Comparison of ENCODE assay signal across 11 cellular contexts in the genomic region with DNA sequence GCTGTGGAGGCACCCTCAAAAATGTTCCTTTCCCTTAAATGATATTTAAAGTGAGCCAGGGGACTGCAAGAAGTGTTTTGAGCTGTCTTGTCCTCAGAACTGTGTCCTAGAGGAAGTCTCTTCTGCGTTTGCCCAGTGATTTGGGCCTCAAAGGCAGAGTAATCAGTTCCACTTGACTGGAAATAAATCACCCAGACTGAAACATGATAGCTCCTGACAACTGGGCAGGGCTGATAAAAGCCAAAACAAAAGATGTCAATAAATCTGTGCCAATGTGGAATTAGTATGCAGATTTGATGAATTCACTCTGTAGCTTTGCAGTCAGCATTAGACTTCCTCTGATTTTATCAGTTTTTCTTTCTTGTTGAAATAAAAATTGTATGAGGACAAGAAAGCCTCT.
DNase-seq lines count a peak whose midpoint lies in the region; ATAC-seq and TF ChIP-seq lines count a peak whose summit lies in the region.
"Had no signal": no experiment of that assay in that cellular context is flagged by ENCODE, and none has a peak within 500 bp of the region (broad histone marks: within the 10 kb centered on the region; RNA-seq: fewer than 3 reads in every experiment).

No MANE protein-coding gene starts in this region.

- TF ChIP-seq CTCF in parathyroid adenoma (IDR thresholded peaks at IDR 0.05): no peak

- H3K23ac ChIP-seq in trophoblast cell (ENCODE audit: low read length): no peak overlapping the region

- H3K18ac ChIP-seq in trophoblast cell (ENCODE audit: low read length): no peak overlapping the region

- H4K12ac ChIP-seq in trophoblast cell (ENCODE audit: low read depth, low read length): no peak overlapping the region

- no peaks in the 10 kb centered on the region for H3K27me3 ChIP-seq in parathyroid adenoma (ENCODE audit: control insufficient read depth, insufficient read depth, low read length)
- H3K27me3 ChIP-seq in trophoblast cell (ENCODE audit: insufficient read depth, low read length): no peaks in the 10 kb centered on the region

- no peaks in the 10 kb centered on the region for H3K36me3 ChIP-seq in parathyroid adenoma (ENCODE audit: control insufficient read depth, insufficient read depth, low read length)
- peaks cover 0 to 6% of the 10 kb centered on the region in 2 experiments for H3K36me3 ChIP-seq in trophoblast cell (ENCODE audit: control insufficient read depth in 1 of 2, insufficient read depth in 2 of 2, low read length in 2 of 2)

- H3K4me3 ChIP-seq in parathyroid adenoma (ENCODE audit: low read depth, low read length): no peak overlapping the region
- H3K4me3 ChIP-seq in trophoblast cell (ENCODE audit: low read depth, low read length): no peak overlapping the region

- H4K8ac ChIP-seq in trophoblast cell (ENCODE audit: low read depth, low read length): no peak overlapping the region

- H3K4ac ChIP-seq in trophoblast cell (ENCODE audit: low read depth, low read length): no peak overlapping the region

- H3K79me2 ChIP-seq in parathyroid adenoma: peaks cover 2% of the 10 kb centered on the region
- no peaks in the 10 kb centered on the region for H3K79me2 ChIP-seq in trophoblast cell (ENCODE audit: control insufficient read depth, insufficient read depth, low read length, poor library complexity)

- no peak overlapping the region for H2BK12ac ChIP-seq in trophoblast cell (ENCODE audit: low read length)

- H3K9ac ChIP-seq in parathyroid adenoma (no peak overlapping the region), trophoblast cell (ENCODE audit: low read length) (no peak overlapping the region)

- H2AFZ ChIP-seq in parathyroid adenoma (no peak overlapping the region), trophoblast cell (ENCODE audit: insufficient read depth, low read length, poor library complexity) (no peak overlapping the region)

- H3K27ac ChIP-seq in parathyroid adenoma: peak overlapping the region; percentile 37
- no peak overlapping the region for H3K27ac ChIP-seq in trophoblast cell (ENCODE audit: low read depth, low read length)

- H2BK5ac ChIP-seq in trophoblast cell (ENCODE audit: low read depth, low read length, poor library complexity): no peak overlapping the region

- no peak overlapping the region for H2BK120ac ChIP-seq in trophoblast cell (ENCODE audit: insufficient read depth, low read length, poor library complexity)

- no peak overlapping the region for H3K4me2 ChIP-seq in parathyroid adenoma (ENCODE audit: low read length)
- no peak overlapping the region for H3K4me2 ChIP-seq in trophoblast cell (ENCODE audit: low read length)

- DNase-seq in HEK293T (ENCODE audit: extremely low spot score) (peak; percentile 35), NCI-H345 treated with DMSO at 0.1 percent for 48 hours (lab: John Stamatoyannopoulos, UW; ENCODE audit: unreplicated experiment) (peak; percentile 50), cerebellar cortex (ENCODE audit: low spot score) (peak; percentile 72), trophoblast cell (no peak), NAMALWA (ENCODE audit: low spot score) (no peak)
- no peak for DNase-seq in activated naive CD4-positive, alpha-beta T cell (lab: John Stamatoyannopoulos, UW)
- DNase-seq: amygdala, HFFc6, KG1 had no signal

- no peak overlapping the region for H2AK5ac ChIP-seq in trophoblast cell (ENCODE audit: low read length)

- CTCF ChIA-PET in HEK293T (lab: Yijun Ruan, JAX): interaction anchor here (0.8 to 0.9 kb wide), 3 partner anchors 46 to 79 kb away, joined by 3 to 4 read pairs (median 3); no protein-coding TSS in a partner anchor

- H3K4me1 ChIP-seq in parathyroid adenoma (peaks cover 8% of the 10 kb centered on the region), trophoblast cell (ENCODE audit: control insufficient read depth in 1 of 2, insufficient read depth in 2 of 2, low read length in 2 of 2) (no peaks in the 10 kb centered on the region)

- no peaks in the 10 kb centered on the region for H3K9me3 ChIP-seq in parathyroid adenoma (ENCODE audit: control insufficient read depth, low read length)
- H3K9me3 ChIP-seq in trophoblast cell (ENCODE audit: insufficient read depth, low read depth, low read length): no peaks in the 10 kb centered on the region

- no peak for ATAC-seq in GM21447 (IDR thresholded peaks at IDR 0.05; ENCODE audit: unreplicated experiment)

- WGBS in trophoblast cell (ENCODE audit: extremely low coverage, insufficient coverage, insufficient read length): no CpG with 5 or more reads among the region's 1 CpG

- POLR2A ChIA-PET in HEK293T (lab: Yijun Ruan, JAX): interaction anchor here (0.7 kb wide), 1 partner anchor 15 kb away, joined by 4 read pairs; no protein-coding TSS in a partner anchor

- H3K79me1 ChIP-seq in trophoblast cell (ENCODE audit: low read length): no peaks in the 10 kb centered on the region

- no peak overlapping the region for H4K91ac ChIP-seq in trophoblast cell (ENCODE audit: low read depth, low read length)

- no peak overlapping the region for H3K14ac ChIP-seq in trophoblast cell (ENCODE audit: low read length)

TF ChIP-seq in HEK293T, 16 proteins besides CTCF, POLR2A, EP300 and RAD21:
- TF ChIP-seq L3MBTL2 (conservative IDR thresholded peaks at IDR 0.05): no peak
- TF ChIP-seq, protein P1, sequence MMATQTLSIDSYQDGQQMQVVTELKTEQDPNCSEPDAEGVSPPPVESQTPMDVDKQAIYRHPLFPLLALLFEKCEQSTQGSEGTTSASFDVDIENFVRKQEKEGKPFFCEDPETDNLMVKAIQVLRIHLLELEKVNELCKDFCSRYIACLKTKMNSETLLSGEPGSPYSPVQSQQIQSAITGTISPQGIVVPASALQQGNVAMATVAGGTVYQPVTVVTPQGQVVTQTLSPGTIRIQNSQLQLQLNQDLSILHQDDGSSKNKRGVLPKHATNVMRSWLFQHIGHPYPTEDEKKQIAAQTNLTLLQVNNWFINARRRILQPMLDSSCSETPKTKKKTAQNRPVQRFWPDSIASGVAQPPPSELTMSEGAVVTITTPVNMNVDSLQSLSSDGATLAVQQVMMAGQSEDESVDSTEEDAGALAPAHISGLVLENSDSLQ (IDR thresholded peaks at IDR 0.05): peak; percentile 94

Comparison
In these comparisons a context has a peak if more than half of its experiments do, and no peak if none do; other contexts are left out.
1. DNase-seq: peak in HEK293T (single experiment), NCI-H345 treated with DMSO at 0.1 percent for 48 hours (single experiment) and cerebellar cortex (single experiment); none in trophoblast cell (0 of 2), NAMALWA (single experiment) and activated naive CD4-positive, alpha-beta T cell (0 of 4).